ENCODE assay signal across 9 cellular contexts in genomic region chr17:9768381-9768934, GRCh38. TPM values are rescaled to one million over a fixed set of nuclear protein-coding genes. Genes with fewer than 3 reads are reported as not detected.
DNase-seq lines count a peak whose midpoint lies in the region; ATAC-seq, FAIRE-seq and TF ChIP-seq lines count a peak whose summit lies in the region.
"Had no signal": no experiment of that assay in that cellular context is flagged by ENCODE, and none has a peak within 500 bp of the region (broad histone marks: within the 10 kb centered on the region; RNA-seq: fewer than 3 reads in every experiment).

No MANE protein-coding gene starts in this region.

- intact Hi-C loops in spleen (cut with DNase I; ENCODE audit: low total_unique reads) (no loop called here), stomach (cut with DNase I; ENCODE audit: low total_unique reads) (no loop called here)

- ATAC-seq in HG02884 (IDR thresholded peaks at IDR 0.05; ENCODE audit: unreplicated experiment): no peak

- H3K9me3 ChIP-seq in spleen (no peaks in the 10 kb centered on the region), stomach (no peaks in the 10 kb centered on the region)

- DNase-seq in H54 (ENCODE audit: insufficient read length, low spot score) (peak; percentile 36), RWPE1 (ENCODE audit: low spot score) (peak; percentile 28), fibroblast of the aortic adventitia (ENCODE audit: low read depth) (peak; percentile 30), spleen (no peak), stomach (no peak)
- DNase-seq in activated CD4-positive, alpha-beta T cell treated with anti-CD3 and anti-CD28 coated beads for 1 hour: no peak

- H3K4me3 ChIP-seq in fibroblast of the aortic adventitia (ENCODE audit: low read depth, low read length) (no peak overlapping the region), spleen (no peak overlapping the region), stomach (no peak overlapping the region)

- H3K4me1 ChIP-seq in spleen (peaks cover 0 to 3% (median 0%) of the 10 kb centered on the region in 6 donors), stomach (no peaks in the 10 kb centered on the region)

- H3K27ac ChIP-seq in C4-2B (no peak overlapping the region), RWPE1 (no peak overlapping the region), spleen (no peak overlapping the region), stomach (no peak overlapping the region)

- TF ChIP-seq POLR2A in H54 (IDR thresholded peaks at IDR 0.05; ENCODE audit: low read depth, low read length): no peak
- TF ChIP-seq POLR2A in spleen (IDR thresholded peaks at IDR 0.05): no peak
- TF ChIP-seq POLR2A in stomach (IDR thresholded peaks at IDR 0.05): no peak

- TF ChIP-seq CTCF in C4-2B (conservative IDR thresholded peaks at IDR 0.05): peak; percentile 75
- TF ChIP-seq CTCF in RWPE1 (conservative IDR thresholded peaks at IDR 0.05; ENCODE audit: low read depth): peak; percentile 40; the same call in 1 of the 2 replicates
- TF ChIP-seq CTCF in fibroblast of the aortic adventitia (IDR thresholded peaks at IDR 0.05; ENCODE audit: insufficient read depth, low read length): peak; percentile 24
- TF ChIP-seq CTCF in spleen (IDR thresholded peaks at IDR 0.05 in 8 of 11, conservative IDR thresholded peaks at IDR 0.05 in 3 of 11): peak in 10 of 11 experiments; percentile 20 to 71 (median 52)
- TF ChIP-seq CTCF in stomach (IDR thresholded peaks at IDR 0.05): peak in 3 of 7 experiments; percentile 39 to 75 (median 75)

- TF ChIP-seq EP300 in stomach (IDR thresholded peaks at IDR 0.05): no peak

- 22 to 43% (median 31%) methylated on average over 5 of the region's 5 CpGs for WGBS in spleen, 5 donors
- WGBS in stomach, 5 donors: 43 to 61% (median 44%) methylated on average over 5 of the region's 5 CpGs

- FAIRE-seq in H54 (lab: Jason Lieb, UNC): no peak
- FAIRE-seq: frontal cortex had no signal

- peaks cover 0 to 31% (median 6%) of the 10 kb centered on the region in 7 donors for H3K27me3 ChIP-seq in spleen (replicated peaks in 1 of 7)
- H3K27me3 ChIP-seq in stomach: peaks cover 0 to 32% (median 0%) of the 10 kb centered on the region in 3 donors

- POLR2A ChIA-PET in RWPE1 (lab: Yijun Ruan, JAX; ENCODE audit: low non-redundant PET): no interaction called here

- CTCF ChIA-PET in RWPE1 (lab: Yijun Ruan, JAX): interaction anchor here (0.6 to 1.5 kb wide), 14 partner anchors 11 to 442 kb away, joined by 3 to 5 read pairs (median 3); no protein-coding TSS in a partner anchor

- H3K36me3 ChIP-seq in spleen: no peaks in the 10 kb centered on the region
- H3K36me3 ChIP-seq in stomach: no peaks in the 10 kb centered on the region

RNA-seq across cellular contexts. Expression of gene DHRS7C, which starts 22.9 kb away (rescaled TPM):
- total RNA-seq in fibroblast of the aortic adventitia (ENCODE audit: low replicate concordance) (not detected in 2 replicates), spleen (not detected), stomach (not detected)
- polyA plus RNA-seq in spleen (under 1 TPM in 1 of 3 donors, not detected in 2; 0.09 TPM), stomach (not detected)
- total RNA-seq: frontal cortex had no signal

RNA-seq across cellular contexts. Expression of gene GSG1L2, which starts 53.4 kb away (rescaled TPM):
- not detected in 2 replicates for total RNA-seq in fibroblast of the aortic adventitia (ENCODE audit: low replicate concordance)
- total RNA-seq in spleen: not detected
- polyA plus RNA-seq in spleen: not detected
- not detected for total RNA-seq in stomach
- polyA plus RNA-seq in stomach: not detected
- total RNA-seq: frontal cortex had no signal

RNA-seq across cellular contexts. Expression of gene GLP2R, which starts 57.3 kb away (rescaled TPM):
- total RNA-seq in fibroblast of the aortic adventitia (ENCODE audit: low replicate concordance) (0.16 TPM in 1 of 2 replicates, not detected in the other), spleen (under 1 TPM in 3 of 7 donors, not detected in 4; 0.07 to 0.63 (median 0.17) TPM), stomach (10 to 100 TPM in 1 of 5 donors, 1 to 10 TPM in 4; 1.2 to 15.4 (median 5.1) TPM)
- polyA plus RNA-seq in spleen (under 1 TPM; 0.07 to 0.22 (median 0.12) TPM), stomach (1 to 10 TPM in 2 of 3 donors, under 1 TPM in 1; 0.40 to 9.8 (median 6.4) TPM)
- total RNA-seq: frontal cortex had no signal

Comparison
In these comparisons a context has a peak if more than half of its experiments do, and no peak if none do; other contexts are left out.
1. DNase-seq: peak in H54 (single experiment), RWPE1 (single experiment) and fibroblast of the aortic adventitia (single experiment); none in spleen (single experiment), activated CD4-positive, alpha-beta T cell treated with anti-CD3 and anti-CD28 coated beads for 1 hour (single experiment) and stomach (single experiment).